ENCODE assay signal across 30 cellular contexts in genomic region chr6:147298461-147298860, GRCh38.
A peak's percentile ranks its signal among the peaks of the same experiment; 100 is the strongest.
DNase-seq lines count a peak whose midpoint lies in the region; ATAC-seq, FAIRE-seq and TF ChIP-seq lines count a peak whose summit lies in the region.
"Had no signal": no experiment of that assay in that cellular context is flagged by ENCODE, and none has a peak within 500 bp of the region (broad histone marks: within the 10 kb centered on the region; RNA-seq: fewer than 3 reads in every experiment).

No MANE protein-coding gene starts in this region.

- TF ChIP-seq CTCF in astrocyte (IDR thresholded peaks at IDR 0.05; ENCODE audit: insufficient read depth, low read depth, low read length): no peak
- no peak for TF ChIP-seq CTCF in chondrocyte (IDR thresholded peaks at IDR 0.05)

- peak; percentile 62 for FAIRE-seq in astrocyte (lab: Jason Lieb, UNC)
- FAIRE-seq: HepG2, keratinocyte had no signal

- H4K20me1 ChIP-seq in GM23248 (ENCODE audit: insufficient read depth): no peaks in the 10 kb centered on the region
- H4K20me1 ChIP-seq in astrocyte (ENCODE audit: insufficient read depth, low read length): no peaks in the 10 kb centered on the region

- no peaks in the 10 kb centered on the region for H3K9me3 ChIP-seq in GM23248 (ENCODE audit: low read depth)
- H3K9me3 ChIP-seq in astrocyte (ENCODE audit: insufficient read depth, low read depth, low read length): no peaks in the 10 kb centered on the region
- H3K9me3 ChIP-seq: BE2C, lower lobe of right lung, right lobe of liver, upper lobe of right lung had no signal

- no peak overlapping the region for H3K4me3 ChIP-seq in GM23248
- H3K4me3 ChIP-seq in astrocyte (ENCODE audit: insufficient read depth, low read depth, low read length): no peak overlapping the region
- H3K4me3 ChIP-seq: adrenal gland, breast epithelium, coronary artery, esophagus squamous epithelium, gastroesophageal sphincter, HAP-1, lower lobe of right lung, mucosa of descending colon, Peyer's patch, right lobe of liver, SJCRH30, upper lobe of right lung had no signal

- H3K9me2 ChIP-seq in GM23248 (ENCODE audit: insufficient read depth): no peaks in the 10 kb centered on the region

- H3F3A ChIP-seq in GM23248 (ENCODE audit: insufficient read depth): no peaks in the 10 kb centered on the region

- H3K27me3 ChIP-seq in GM23248 (replicated peaks; ENCODE audit: insufficient read depth) (no peaks in the 10 kb centered on the region), astrocyte (ENCODE audit: insufficient read depth, low read length) (no peaks in the 10 kb centered on the region)
- H3K27me3 ChIP-seq: adrenal gland, BE2C, breast epithelium, esophagus squamous epithelium, gastroesophageal sphincter, Peyer's patch, right lobe of liver, SJCRH30, upper lobe of right lung had no signal

- H3K4me1 ChIP-seq in GM23248 (ENCODE audit: insufficient read depth) (no peaks in the 10 kb centered on the region), astrocyte (ENCODE audit: insufficient read depth, low read length) (no peaks in the 10 kb centered on the region)
- H3K4me1 ChIP-seq: adrenal gland, BE2C, breast epithelium, esophagus squamous epithelium, gastroesophageal sphincter, HAP-1, lower lobe of right lung, Peyer's patch, right lobe of liver, SJCRH30, upper lobe of right lung had no signal

- H2AFZ ChIP-seq in GM23248 (no peak overlapping the region), astrocyte (ENCODE audit: low read depth, low read length) (no peak overlapping the region)

- H3K9me3 Mint-ChIP-seq in activated T-cell treated with anti-CD3 and anti-CD28 coated beads, Interleukin-2, amount 50 U/mL, for 4 hours: peaks cover 51% of the 10 kb centered on the region
- H3K9me3 Mint-ChIP-seq in astrocyte (ENCODE audit: unreplicated experiment) (peaks cover 26% of the 10 kb centered on the region), chondrocyte (ENCODE audit: low read depth) (peaks cover 51% of the 10 kb centered on the region)
- H3K9me3 Mint-ChIP-seq in natural killer cell treated with Interleukin-12 subunit alpha and Interleukin-12 subunit beta and Interleukin-15 and Interleukin-18, amount 100 ng/mL, for 72 hours: peaks cover 22% of the 10 kb centered on the region

- H3K36me3 ChIP-seq in GM23248 (ENCODE audit: low read depth) (peaks cover 42% of the 10 kb centered on the region), astrocyte (ENCODE audit: insufficient read depth, low read length) (no peaks in the 10 kb centered on the region)
- H3K36me3 ChIP-seq: adrenal gland, right lobe of liver, upper lobe of right lung had no signal

- peak overlapping the region; percentile 53 for H3K4me3 Mint-ChIP-seq in activated T-cell treated with anti-CD3 and anti-CD28 coated beads, Interleukin-2, amount 50 U/mL, for 4 hours
- H3K4me3 Mint-ChIP-seq in astrocyte (ENCODE audit: unreplicated experiment) (no peak overlapping the region), chondrocyte (ENCODE audit: unreplicated experiment) (no peak overlapping the region)
- H3K4me3 Mint-ChIP-seq in natural killer cell treated with Interleukin-12 subunit alpha and Interleukin-12 subunit beta and Interleukin-15 and Interleukin-18, amount 100 ng/mL, for 72 hours: peak overlapping the region; percentile 52

- peaks cover 67% of the 10 kb centered on the region for H3K36me3 Mint-ChIP-seq in activated T-cell treated with anti-CD3 and anti-CD28 coated beads, Interleukin-2, amount 50 U/mL, for 4 hours (ENCODE audit: insufficient read depth)
- H3K36me3 Mint-ChIP-seq in astrocyte (ENCODE audit: low read depth, unreplicated experiment) (peaks cover 54% of the 10 kb centered on the region), chondrocyte (ENCODE audit: low read depth) (peaks cover 49% of the 10 kb centered on the region)
- peaks cover 67% of the 10 kb centered on the region for H3K36me3 Mint-ChIP-seq in natural killer cell treated with Interleukin-12 subunit alpha and Interleukin-12 subunit beta and Interleukin-15 and Interleukin-18, amount 100 ng/mL, for 72 hours

- in situ Hi-C loops in GM23248 (cut with MboI): no loop called here

- H3K27ac ChIP-seq in GM23248: no peak overlapping the region
- no peak overlapping the region for H3K27ac ChIP-seq in astrocyte (ENCODE audit: low read depth, low read length)
- H3K27ac ChIP-seq: adrenal gland, breast epithelium, coronary artery, esophagus squamous epithelium, gastroesophageal sphincter, lower lobe of right lung, Peyer's patch, right lobe of liver, SJCRH30, upper lobe of right lung had no signal

- H3K4me2 ChIP-seq in GM23248 (ENCODE audit: unreplicated experiment): no peak overlapping the region
- H3K4me2 ChIP-seq in astrocyte (ENCODE audit: low read length): no peak overlapping the region

- peaks cover 6% of the 10 kb centered on the region; the same call in 1 of the 2 replicates for H3K79me2 ChIP-seq in GM23248 (ENCODE audit: insufficient read depth)
- no peaks in the 10 kb centered on the region for H3K79me2 ChIP-seq in astrocyte (ENCODE audit: insufficient read depth, low read length)

- DNase-seq in activated T-cell treated with anti-CD3 and anti-CD28 coated beads, Interleukin-2, amount 50 U/mL, for 4 hours: no peak
- no peak for DNase-seq in activated T-cell treated with anti-CD3 and anti-CD28 coated beads, Interleukin-2, amount 50 U/mL, for 48 hours
- DNase-seq in GM23248 (peak; percentile 21), astrocyte (ENCODE audit: low read depth) (no peak), chondrocyte (ENCODE audit: low spot score) (no peak)
- DNase-seq in natural killer cell treated with Interleukin-12 subunit alpha and Interleukin-12 subunit beta and Interleukin-15 and Interleukin-18, amount 100 ng/mL, for 72 hours (ENCODE audit: low spot score): no peak
- DNase-seq: activated CD4-positive, alpha-beta T cell treated with anti-CD3 and anti-CD28 coated beads for 1 hour; adrenal gland; BE2C; COR-L47; DMS79; esophagus squamous epithelium; Kasumi-1; lower lobe of right lung; mucosa of descending colon; NCI-H1092; NCI-H187 treated with DMSO at 0.1 percent for 48 hours; NCI-H526; Peyer's patch; right lobe of liver; SJCRH30; upper lobe of right lung had no signal

- H3K27me3 Mint-ChIP-seq in activated T-cell treated with anti-CD3 and anti-CD28 coated beads, Interleukin-2, amount 50 U/mL, for 4 hours (ENCODE audit: low read depth): no peaks in the 10 kb centered on the region
- H3K27me3 Mint-ChIP-seq in astrocyte (ENCODE audit: low read depth, unreplicated experiment): no peaks in the 10 kb centered on the region
- H3K27me3 Mint-ChIP-seq in natural killer cell treated with Interleukin-12 subunit alpha and Interleukin-12 subunit beta and Interleukin-15 and Interleukin-18, amount 100 ng/mL, for 72 hours: no peaks in the 10 kb centered on the region
- no peaks in the 10 kb centered on the region for H3K27me3 Mint-ChIP-seq in chondrocyte (ENCODE audit: low read depth)

- no peak overlapping the region for H3K27ac Mint-ChIP-seq in astrocyte (ENCODE audit: unreplicated experiment)
- peak overlapping the region; percentile 15 to 52 for H3K27ac Mint-ChIP-seq in natural killer cell treated with Interleukin-12 subunit alpha and Interleukin-12 subunit beta and Interleukin-15 and Interleukin-18, amount 100 ng/mL, for 72 hours
- no peak overlapping the region for H3K27ac Mint-ChIP-seq in chondrocyte (ENCODE audit: unreplicated experiment)

- ATAC-seq in activated T-cell treated with anti-CD3 and anti-CD28 coated beads, Interleukin-2, amount 50 U/mL, for 4 hours: peak in 1 of 2 donors; percentile 35
- no peak for ATAC-seq in natural killer cell treated with Interleukin-12 subunit alpha and Interleukin-12 subunit beta and Interleukin-15 and Interleukin-18, amount 100 ng/mL, for 72 hours
- ATAC-seq in GM21423 (IDR thresholded peaks at IDR 0.05; ENCODE audit: unreplicated experiment) (no peak), HG03571 (IDR thresholded peaks at IDR 0.05; ENCODE audit: unreplicated experiment) (no peak)
- ATAC-seq: gastroesophageal sphincter, HepG2, lower lobe of right lung, mucosa of descending colon, upper lobe of right lung had no signal

- 57 to 63% methylated on average over 2 of the region's 2 CpGs for WGBS in GM23248 (ENCODE audit: low coverage in 1 of 2, low lambda C conversion rate in 2 of 2, missing lambda C conversion rate in 2 of 2), 2 experiments

- H3K9ac ChIP-seq in GM23248: no peak overlapping the region
- no peak overlapping the region for H3K9ac ChIP-seq in astrocyte (ENCODE audit: low read length)

- H3K4me1 Mint-ChIP-seq in activated T-cell treated with anti-CD3 and anti-CD28 coated beads, Interleukin-2, amount 50 U/mL, for 4 hours (ENCODE audit: low read depth): peaks cover 25% of the 10 kb centered on the region
- no peaks in the 10 kb centered on the region for H3K4me1 Mint-ChIP-seq in astrocyte (ENCODE audit: low read depth, unreplicated experiment)
- H3K4me1 Mint-ChIP-seq in natural killer cell treated with Interleukin-12 subunit alpha and Interleukin-12 subunit beta and Interleukin-15 and Interleukin-18, amount 100 ng/mL, for 72 hours (ENCODE audit: low read depth in 2 of 2): peaks cover 24% of the 10 kb centered on the region in 2 donors
- H3K4me1 Mint-ChIP-seq in chondrocyte (ENCODE audit: low read depth): no peaks in the 10 kb centered on the region

Comparison
In these comparisons a context has a peak if more than half of its experiments do, and no peak if none do; other contexts are left out.
1. H3K4me3 Mint-ChIP-seq: peak in activated T-cell treated with anti-CD3 and anti-CD28 coated beads, Interleukin-2, amount 50 U/mL, for 4 hours (single experiment) and natural killer cell treated with Interleukin-12 subunit alpha and Interleukin-12 subunit beta and Interleukin-15 and Interleukin-18, amount 100 ng/mL, for 72 hours (single experiment); none in astrocyte (single experiment) and chondrocyte (single experiment).
2. H3K27ac Mint-ChIP-seq: peak in natural killer cell treated with Interleukin-12 subunit alpha and Interleukin-12 subunit beta and Interleukin-15 and Interleukin-18, amount 100 ng/mL, for 72 hours (2 of 2); none in astrocyte (single experiment) and chondrocyte (single experiment).